In genomic region chr5:37723147-37723961, GRCh38 we compare ENCODE assay signal across 8 cellular contexts.
DNase-seq lines count a peak whose midpoint lies in the region; ATAC-seq and TF ChIP-seq lines count a peak whose summit lies in the region.

No MANE protein-coding gene starts in this region.

- intact Hi-C loops in activated naive CD4-positive, alpha-beta T cell treated with anti-CD3 and anti-CD28 coated beads for 36 hours (cut with micrococcal nuclease), result loop anchor here (1.0 to 10.0 kb wide), 4 partner anchors 15 to 1481 kb away; partner anchors contain the start of genes NADK2 and NIPBL
- intact Hi-C loops in PC-9 (cut with micrococcal nuclease; ENCODE audit: unreplicated experiment), result loop anchor here (1.0 kb wide), 1 partner anchor 470 kb away; no protein-coding TSS in a partner anchor

- peak overlapping the region; percentile 16; the same call in 1 of the 2 replicates for H3K4me2 ChIP-seq in PC-9

- peaks cover 40% of the 10 kb centered on the region for H3K36me3 Mint-ChIP-seq in activated naive CD4-positive, alpha-beta T cell treated with anti-CD3 and anti-CD28 coated beads for 36 hours (ENCODE audit: low read depth)
- peaks cover 52% of the 10 kb centered on the region for H3K36me3 Mint-ChIP-seq in stimulated activated naive CD8-positive, alpha-beta T cell treated with anti-CD3 and anti-CD28 coated beads, Interleukin-15, Interleukin-2, amounts not matched to agents 100 ng/mL and 50 ng/mL, for 24 hours (ENCODE audit: low read depth)

- no peaks in the 10 kb centered on the region for H3K9me3 ChIP-seq in PC-9 (ENCODE audit: insufficient read depth, low read depth)

- no peaks in the 10 kb centered on the region for H3K9me3 Mint-ChIP-seq in activated naive CD4-positive, alpha-beta T cell treated with anti-CD3 and anti-CD28 coated beads for 36 hours
- H3K9me3 Mint-ChIP-seq in stimulated activated naive CD8-positive, alpha-beta T cell treated with anti-CD3 and anti-CD28 coated beads, Interleukin-15, Interleukin-2, amounts not matched to agents 100 ng/mL and 50 ng/mL, for 24 hours, result no peaks in the 10 kb centered on the region

- no peak overlapping the region for H3K4me3 Mint-ChIP-seq in activated naive CD4-positive, alpha-beta T cell treated with anti-CD3 and anti-CD28 coated beads for 36 hours
- H3K4me3 Mint-ChIP-seq in stimulated activated naive CD8-positive, alpha-beta T cell treated with anti-CD3 and anti-CD28 coated beads, Interleukin-15, Interleukin-2, amounts not matched to agents 100 ng/mL and 50 ng/mL, for 24 hours, result no peak overlapping the region

- TF ChIP-seq CTCF in PC-9 (conservative IDR thresholded peaks at IDR 0.05) (peak; percentile 61; the same call in 1 of the 2 replicates), fibroblast of mammary gland (conservative IDR thresholded peaks at IDR 0.05; ENCODE audit: control insufficient read depth, insufficient read depth, low read depth, low read length) (peak; percentile 29)

- POLR2A ChIA-PET in PC-9 (lab: Charles Lee; ENCODE audit: unreplicated experiment), result interaction anchor here (0.5 to 0.6 kb wide), 2 partner anchors 12 to 19 kb away, joined by 3 to 4 read pairs; no protein-coding TSS in a partner anchor

- H3K4me3 ChIP-seq in PC-9 (no peak overlapping the region), fibroblast of mammary gland (ENCODE audit: control insufficient read depth, low read depth, low read length) (no peak overlapping the region)

- H3K79me2 ChIP-seq in PC-9 (ENCODE audit: low read depth), result no peaks in the 10 kb centered on the region

- no peak overlapping the region for H3K27ac ChIP-seq in PC-9

- H3K4me1 Mint-ChIP-seq in activated naive CD4-positive, alpha-beta T cell treated with anti-CD3 and anti-CD28 coated beads for 36 hours (ENCODE audit: low read depth), result peaks cover 26% of the 10 kb centered on the region
- H3K4me1 Mint-ChIP-seq in stimulated activated naive CD8-positive, alpha-beta T cell treated with anti-CD3 and anti-CD28 coated beads, Interleukin-15, Interleukin-2, amounts not matched to agents 100 ng/mL and 50 ng/mL, for 24 hours (ENCODE audit: low read depth), result peaks cover 36% of the 10 kb centered on the region

- peak; percentile 18 for DNase-seq in activated naive CD4-positive, alpha-beta T cell treated with anti-CD3 and anti-CD28 coated beads for 36 hours
- no peak for DNase-seq in activated naive CD4-positive, alpha-beta T cell (lab: John Stamatoyannopoulos, UW)
- DNase-seq in PC-9 (peak in 1 of 2 experiments; percentile 14), fibroblast of mammary gland (ENCODE audit: low read depth) (peak; percentile 30), NCI-H1092 (lab: John Stamatoyannopoulos, UW) (no peak)

- no peaks in the 10 kb centered on the region for H3K27me3 Mint-ChIP-seq in activated naive CD4-positive, alpha-beta T cell treated with anti-CD3 and anti-CD28 coated beads for 36 hours (ENCODE audit: low read depth)
- H3K27me3 Mint-ChIP-seq in stimulated activated naive CD8-positive, alpha-beta T cell treated with anti-CD3 and anti-CD28 coated beads, Interleukin-15, Interleukin-2, amounts not matched to agents 100 ng/mL and 50 ng/mL, for 24 hours, result no peaks in the 10 kb centered on the region

- no peaks in the 10 kb centered on the region for H3K9me2 ChIP-seq in PC-9 (ENCODE audit: insufficient read depth)

- no peak overlapping the region for H2AFZ ChIP-seq in PC-9

- BruUV-seq in PC-9 (replicated peaks; lab: Mats Ljungman, UMichigan), result no TSS peak

- H3K27me3 ChIP-seq in PC-9 (ENCODE audit: insufficient read depth, low read depth), result no peaks in the 10 kb centered on the region

- H3K4me1 ChIP-seq in PC-9 (replicated peaks; ENCODE audit: insufficient read depth), result peaks cover 20% of the 10 kb centered on the region

- CTCF ChIA-PET in activated naive CD4-positive, alpha-beta T cell treated with anti-CD3 and anti-CD28 coated beads for 36 hours (lab: Charles Lee), result interaction anchor here (1.3 to 2.3 kb wide), 3 partner anchors 15 to 469 kb away, joined by 3 to 10 read pairs (median 4); no protein-coding TSS in a partner anchor
- CTCF ChIA-PET in PC-9 (lab: Charles Lee), result interaction anchor here (0.6 to 1.4 kb wide), 4 partner anchors 14 to 991 kb away, joined by 4 to 9 read pairs (median 5); no protein-coding TSS in a partner anchor

- H3K36me3 ChIP-seq in PC-9 (ENCODE audit: low read depth), result no peaks in the 10 kb centered on the region

- no peak overlapping the region for H3K27ac Mint-ChIP-seq in activated naive CD4-positive, alpha-beta T cell treated with anti-CD3 and anti-CD28 coated beads for 36 hours
- H3K27ac Mint-ChIP-seq in stimulated activated naive CD8-positive, alpha-beta T cell treated with anti-CD3 and anti-CD28 coated beads, Interleukin-15, Interleukin-2, amounts not matched to agents 100 ng/mL and 50 ng/mL, for 24 hours, result peak overlapping the region; percentile 84

- peaks cover 8% of the 10 kb centered on the region; the same call in 1 of the 2 replicates for H3F3A ChIP-seq in PC-9 (ENCODE audit: insufficient read depth, low read depth)

- no peak for ATAC-seq in GM21423 (IDR thresholded peaks at IDR 0.05; ENCODE audit: unreplicated experiment)
- no peak for ATAC-seq in GM21529 (IDR thresholded peaks at IDR 0.05; ENCODE audit: unreplicated experiment)

- no peaks in the 10 kb centered on the region for H4K20me1 ChIP-seq in PC-9 (ENCODE audit: insufficient read depth)

Comparison
In these comparisons a context has a peak if more than half of its experiments do, and no peak if none do; other contexts are left out.
1. DNase-seq: peak in activated naive CD4-positive, alpha-beta T cell treated with anti-CD3 and anti-CD28 coated beads for 36 hours (single experiment) and fibroblast of mammary gland (single experiment); none in activated naive CD4-positive, alpha-beta T cell (0 of 4) and NCI-H1092 (single experiment).